ENCODE assay signal across 19 cellular contexts in genomic region chr1:215054266-215054665, GRCh38. TPM values are rescaled to one million over a fixed set of nuclear protein-coding genes. Genes with fewer than 3 reads are reported as not detected.
DNase-seq lines count a peak whose midpoint lies in the region; ATAC-seq, FAIRE-seq and TF ChIP-seq lines count a peak whose summit lies in the region.
"Had no signal": no experiment of that assay in that cellular context is flagged by ENCODE, and none has a peak within 500 bp of the region (broad histone marks: within the 10 kb centered on the region; RNA-seq: fewer than 3 reads in every experiment).

No MANE protein-coding gene starts in this region.

- H3K36me3 Mint-ChIP-seq in HFFc6 (ENCODE audit: low read depth) (peaks cover 39% of the 10 kb centered on the region), WTC11 (no peaks in the 10 kb centered on the region)
- H3K36me3 Mint-ChIP-seq: IgD-negative memory B cell had no signal

- H3K36me3 ChIP-seq in tibial nerve = no peaks in the 10 kb centered on the region

- no peaks in the 10 kb centered on the region for H3K27me3 ChIP-seq in tibial nerve

- POLR2A ChIA-PET in WTC11 (lab: Charles Lee) = no interaction called here

- FAIRE-seq in GM12892 (lab: Jason Lieb, UNC) = no peak
- FAIRE-seq: A204.1, HTR-8/SVneo had no signal

- no peak overlapping the region for H3K27ac ChIP-seq in tibial nerve
- H3K27ac ChIP-seq: C4-2B had no signal

- ATAC-seq in WTC11 = no peak

- DNase-seq in HFFc6 (no peak), WTC11 (ENCODE audit: low spot score) (no peak), foreskin melanocyte (peak; percentile 82), NCI-H2107 treated with DMSO at 0.1 percent for 48 hours (lab: John Stamatoyannopoulos, UW; ENCODE audit: unreplicated experiment) (no peak), tibial nerve (ENCODE audit: low spot score in 2 of 2) (no peak), amygdala (lab: John Stamatoyannopoulos, UW) (no peak), GM12892 (ENCODE audit: insufficient read length) (no peak)
- DNase-seq: ACHN; AML-193; CD4-positive, alpha-beta T cell; DMS153; DMS79; GDM1; HCEC 1CT; KBM-7 had no signal

- no peak overlapping the region for H3K4me3 ChIP-seq in tibial nerve

- H3K27me3 Mint-ChIP-seq in HFFc6 (ENCODE audit: insufficient read depth) (no peaks in the 10 kb centered on the region; the same call in 1 of the 2 replicates), WTC11 (ENCODE audit: low read depth) (no peaks in the 10 kb centered on the region)
- H3K27me3 Mint-ChIP-seq: IgD-negative memory B cell had no signal

- peaks cover 82% of the 10 kb centered on the region for H3K4me1 Mint-ChIP-seq in HFFc6 (ENCODE audit: low read depth)
- H3K4me1 Mint-ChIP-seq in WTC11 = peaks cover 30% of the 10 kb centered on the region
- H3K4me1 Mint-ChIP-seq: IgD-negative memory B cell had no signal

- no peaks in the 10 kb centered on the region for H3K4me1 ChIP-seq in tibial nerve

- no peak for TF ChIP-seq POLR2A in tibial nerve (IDR thresholded peaks at IDR 0.05)
- no peak for TF ChIP-seq POLR2A in GM12892 (IDR thresholded peaks at IDR 0.05; ENCODE audit: low read depth, low read length)

- peak overlapping the region; percentile 48; the same call in 1 of the 2 replicates for H3K4me3 Mint-ChIP-seq in HFFc6
- H3K4me3 Mint-ChIP-seq in WTC11 = no peak overlapping the region
- H3K4me3 Mint-ChIP-seq: CD4-positive, alpha-beta T cell; IgD-negative memory B cell had no signal

- H3K9me3 Mint-ChIP-seq in HFFc6 (no peaks in the 10 kb centered on the region), WTC11 (no peaks in the 10 kb centered on the region)
- H3K9me3 Mint-ChIP-seq: CD4-positive, alpha-beta T cell had no signal

- no peak for TF ChIP-seq CTCF in HFFc6 (IDR thresholded peaks at IDR 0.05)
- TF ChIP-seq CTCF in WTC11 (IDR thresholded peaks at IDR 0.05) = no peak
- no peak for TF ChIP-seq CTCF in tibial nerve (IDR thresholded peaks at IDR 0.05)

- CTCF ChIA-PET in WTC11 (lab: Charles Lee) = interaction anchor here (2.5 kb wide), 1 partner anchor 22 kb away, joined by 13 read pairs; no protein-coding TSS in a partner anchor

- TF ChIP-seq EP300 in tibial nerve (IDR thresholded peaks at IDR 0.05) = no peak

- H3K27ac Mint-ChIP-seq in HFFc6 = no peak overlapping the region; the same call in 1 of the 2 replicates
- peak overlapping the region; percentile 64; the same call in 1 of the 2 replicates for H3K27ac Mint-ChIP-seq in WTC11
- H3K27ac Mint-ChIP-seq: CD4-positive, alpha-beta T cell; IgD-negative memory B cell had no signal

- H3K9me3 ChIP-seq in tibial nerve = no peaks in the 10 kb centered on the region

- WGBS in tibial nerve, 2 donors = 50 to 51% methylated on average over 6 of the region's 6 CpGs

TF ChIP-seq in WTC11, 78 proteins besides CTCF, POLR2A, EP300 and RAD21:
- no peak for TF ChIP-seq ATF2 (CRISPR knock-in tag; IDR thresholded peaks at IDR 0.05; ENCODE audit: borderline replicate concordance, low read depth)

RNA-seq across cellular contexts. Expression of gene KCNK2, which starts 28.3 kb away (rescaled TPM):
- 10 to 100 TPM; 50.1 to 93.1 (median 85.0) TPM for total RNA-seq in HFFc6 (2021; fragmentation: NEBNext Ultra II Directional; extraction: Animal tissue kit (Norgen Biotek cat#: 25700))
- total RNA-seq in WTC11 (2021) = 0.15 to 0.46 TPM (median 0.34 TPM) in 3 replicates
- 10 to 100 TPM in 3 of 4 donors, 1 to 10 TPM in 1; 9.4 to 13.7 (median 12.2) TPM for total RNA-seq in tibial nerve
- 0.19 TPM for polyA plus RNA-seq in GM12892 (2012; ENCODE audit: missing spikeins)
- total RNA-seq: CD4-positive, alpha-beta T cell had no signal
- polyA plus RNA-seq: IgD-negative memory B cell had no signal
